In the genomic region with DNA sequence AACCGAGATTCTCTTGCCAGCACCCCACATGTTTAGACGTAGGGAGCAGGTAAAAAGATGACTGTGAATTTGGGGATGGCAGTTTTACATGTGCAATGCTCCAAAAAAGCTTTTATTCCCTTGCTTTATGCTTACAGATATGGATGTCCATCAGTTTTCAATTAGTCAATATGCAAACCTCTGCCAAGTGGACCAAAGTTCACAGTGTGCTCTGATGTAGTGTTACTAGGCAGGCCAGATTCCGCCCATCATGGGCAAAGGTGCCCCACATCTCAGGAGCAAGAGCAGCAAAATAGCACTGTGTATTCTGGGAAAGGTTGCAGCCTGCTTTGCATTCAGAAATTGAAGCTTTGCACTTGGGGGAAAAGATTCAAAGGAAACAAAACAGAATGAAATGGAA, we compare ENCODE assay signal across 15 cellular contexts.
DNase-seq lines count a peak whose midpoint lies in the region; ATAC-seq and TF ChIP-seq lines count a peak whose summit lies in the region.
"Had no signal": no experiment of that assay in that cellular context is flagged by ENCODE, and none has a peak within 500 bp of the region (broad histone marks: within the 10 kb centered on the region; RNA-seq: fewer than 3 reads in every experiment).

No MANE protein-coding gene starts in this region.

- no peak for TF ChIP-seq CTCF in body of pancreas (IDR thresholded peaks at IDR 0.05)
- no peak for TF ChIP-seq CTCF in type B pancreatic cell (conservative IDR thresholded peaks at IDR 0.05)
- no peak for TF ChIP-seq CTCF in mucosa of descending colon (IDR thresholded peaks at IDR 0.05)
- no peak for TF ChIP-seq CTCF in BE2C (IDR thresholded peaks at IDR 0.05; ENCODE audit: low read depth, low read length)

- no peak overlapping the region for H3K27ac ChIP-seq in body of pancreas

- no peaks in the 10 kb centered on the region for H3K27me3 Mint-ChIP-seq in type B pancreatic cell
- H3K27me3 Mint-ChIP-seq: CD8-positive, alpha-beta memory T cell had no signal

- H3K9me3 Mint-ChIP-seq in type B pancreatic cell: peaks cover 16% of the 10 kb centered on the region
- H3K9me3 Mint-ChIP-seq: CD8-positive, alpha-beta memory T cell had no signal

- intact Hi-C loops in Right ventricle myocardium inferior (cut with DNase I): no loop called here
- intact Hi-C loops in left ventricle myocardium superior (cut with micrococcal nuclease): no loop called here
- intact Hi-C loops in body of pancreas (cut with DNase I): no loop called here
- intact Hi-C loops in mucosa of descending colon (cut with DNase I, micrococcal nuclease): no loop called here

- H3K9me3 ChIP-seq in body of pancreas (peaks cover 0 to 2% (median 0%) of the 10 kb centered on the region in 3 donors), mucosa of descending colon (no peaks in the 10 kb centered on the region), BE2C (no peaks in the 10 kb centered on the region)

- WGBS in body of pancreas, 2 donors: 52% methylated on average over 3 of the region's 3 CpGs

- peaks cover 7% of the 10 kb centered on the region for H3K4me1 ChIP-seq in body of pancreas
- H3K4me1 ChIP-seq in mucosa of descending colon (ENCODE audit: low read depth): no peaks in the 10 kb centered on the region
- no peaks in the 10 kb centered on the region for H3K4me1 ChIP-seq in BE2C

- no peak overlapping the region for H3K27ac Mint-ChIP-seq in type B pancreatic cell
- H3K27ac Mint-ChIP-seq: CD8-positive, alpha-beta memory T cell had no signal

- H3K4me1 Mint-ChIP-seq in type B pancreatic cell (ENCODE audit: unreplicated experiment): peaks cover 6% of the 10 kb centered on the region

- no peaks in the 10 kb centered on the region for H3K36me3 Mint-ChIP-seq in type B pancreatic cell
- H3K36me3 Mint-ChIP-seq: CD8-positive, alpha-beta memory T cell had no signal

- H3K27me3 ChIP-seq in body of pancreas (no peaks in the 10 kb centered on the region), BE2C (no peaks in the 10 kb centered on the region)

- TF ChIP-seq POLR2A in body of pancreas (IDR thresholded peaks at IDR 0.05): no peak

- H3K4me3 Mint-ChIP-seq in type B pancreatic cell: peak overlapping the region; percentile 29
- H3K4me3 Mint-ChIP-seq: CD8-positive, alpha-beta memory T cell had no signal

- ATAC-seq in Right ventricle myocardium inferior (no peak), left ventricle myocardium superior (no peak), body of pancreas (peak; percentile 56), left lobe of liver (peak; percentile 89), mucosa of descending colon (no peak)
- ATAC-seq: HCT116, K562 had no signal

- H3K36me3 ChIP-seq in body of pancreas (replicated peaks in 1 of 2; ENCODE audit: insufficient read depth in 1 of 2, low read depth in 2 of 2) (no peaks in the 10 kb centered on the region), mucosa of descending colon (ENCODE audit: low read depth) (no peaks in the 10 kb centered on the region), BE2C (no peaks in the 10 kb centered on the region)

- no peak overlapping the region for H3K4me3 ChIP-seq in body of pancreas
- no peak overlapping the region for H3K4me3 ChIP-seq in mucosa of descending colon
- H3K4me3 ChIP-seq in BE2C (ENCODE audit: low read depth, low read length): no peak overlapping the region
- H3K4me3 ChIP-seq: K562, SK-N-MC had no signal

- DNase-seq in Right ventricle myocardium inferior (ENCODE audit: missing footprints) (peak; percentile 53), left ventricle myocardium superior (no peak), body of pancreas (peak; percentile 5 to 51 (median 21)), left lobe of liver (ENCODE audit: low spot score) (peak; percentile 49), type B pancreatic cell (ENCODE audit: extremely low spot score, unreplicated experiment) (no peak), mucosa of descending colon (no peak), BE2C (no peak)
- no peak for DNase-seq in NK-92 treated with Interleukin-12 subunit alpha and Interleukin-12 subunit beta, amount 100 ng/mL, for 24 hours (lab: John Stamatoyannopoulos, UW)
- DNase-seq: CD8-positive, alpha-beta memory T cell; GOT3; NCI-H1092 treated with DMSO at 0.1 percent for 48 hours; NCI-H1694 had no signal

Comparison
In these comparisons a context has a peak if more than half of its experiments do, and no peak if none do; other contexts are left out.
1. DNase-seq: peak in Right ventricle myocardium inferior (single experiment), body of pancreas (4 of 4) and left lobe of liver (single experiment); none in left ventricle myocardium superior (single experiment), type B pancreatic cell (single experiment), NK-92 treated with Interleukin-12 subunit alpha and Interleukin-12 subunit beta, amount 100 ng/mL, for 24 hours (single experiment), mucosa of descending colon (0 of 3) and BE2C (single experiment).
2. ATAC-seq: peak in body of pancreas (single experiment) and left lobe of liver (single experiment); none in Right ventricle myocardium inferior (single experiment), left ventricle myocardium superior (single experiment) and mucosa of descending colon (single experiment).